24 cellular contexts compared by ENCODE assay signal in genomic region chr3:65048151-65048550, GRCh38.
DNase-seq lines count a peak whose midpoint lies in the region; ATAC-seq, FAIRE-seq and TF ChIP-seq lines count a peak whose summit lies in the region.
"Had no signal": no experiment of that assay in that cellular context is flagged by ENCODE, and none has a peak within 500 bp of the region (broad histone marks: within the 10 kb centered on the region; RNA-seq: fewer than 3 reads in every experiment).

No MANE protein-coding gene starts in this region.

- BruUV-seq in K562 (replicated peaks; lab: Mats Ljungman, UMichigan) (no TSS peak), PC-9 (replicated peaks; lab: Mats Ljungman, UMichigan) (no TSS peak)

- H3K9me3 ChIP-seq in K562 (replicated peaks; ENCODE audit: control insufficient read depth, insufficient read depth, low read depth, low read length) (peaks cover 10% of the 10 kb centered on the region), osteoblast (ENCODE audit: low read depth, low read length) (no peaks in the 10 kb centered on the region), PC-9 (ENCODE audit: insufficient read depth, low read depth) (no peaks in the 10 kb centered on the region)

- no peak overlapping the region; the same call in 1 of the 2 replicates for H3K4me2 ChIP-seq in K562 (ENCODE audit: insufficient read depth, low read length)
- no peak overlapping the region for H3K4me2 ChIP-seq in osteoblast (ENCODE audit: insufficient read depth, low read length)
- H3K4me2 ChIP-seq in PC-9, result no peak overlapping the region

- intact Hi-C loops in K562 (cut with micrococcal nuclease), result no loop called here
- intact Hi-C loops in PC-9 (cut with micrococcal nuclease; ENCODE audit: unreplicated experiment), result no loop called here

- no peak for TF ChIP-seq RAD21 in K562 (CRISPR knock-in tag; conservative IDR thresholded peaks at IDR 0.05 in 1 of 2, IDR thresholded peaks at IDR 0.05 in 1 of 2)

- DNase-seq in HCEC 1CT (peak; percentile 17), K562 (ENCODE audit: extremely low read depth in 1 of 4, low spot score in 3 of 4) (no peak), foreskin keratinocyte (peak; percentile 62 to 76), osteoblast (ENCODE audit: insufficient read length, low spot score, missing footprints) (peak; percentile 57), PC-9 (no peak), DMS114 treated with DMSO at 0.1 percent for 48 hours (lab: John Stamatoyannopoulos, UW; ENCODE audit: unreplicated experiment) (no peak), DMS79 (lab: John Stamatoyannopoulos, UW) (no peak)
- DNase-seq: ACHN; DMS79 treated with DMSO at 0.1 percent for 48 hours; H9; Kasumi-1; NCI-H1092 treated with DMSO at 0.1 percent for 48 hours; NCI-H146; NCI-H2081; NCI-H2171 treated with DMSO at 0.1 percent for 48 hours; NCI-H446 treated with DMSO at 0.1 percent for 48 hours; NCI-H748 treated with DMSO at 0.1 percent for 48 hours; NK-92 treated with Interleukin-12 subunit alpha and Interleukin-12 subunit beta, amount 100 ng/mL, for 24 hours; Right ventricle myocardium superior had no signal

- CTCF ChIA-PET in K562 (lab: Yijun Ruan, JAX; ENCODE audit: low intra/inter-chr PET ratio) (no interaction called here), PC-9 (lab: Charles Lee) (no interaction called here)

- H3K9me1 ChIP-seq in K562 (ENCODE audit: control insufficient read depth, insufficient read depth, low read length), result no peaks in the 10 kb centered on the region

- H3K4me1 ChIP-seq in K562 (replicated peaks in 1 of 2; ENCODE audit: control insufficient read depth in 2 of 2, insufficient read depth in 2 of 2, low read length in 2 of 2) (peaks cover 0 to 23% of the 10 kb centered on the region in 2 experiments; a peak in 3 of 5 replicates), foreskin keratinocyte (peaks cover 25% of the 10 kb centered on the region), osteoblast (ENCODE audit: insufficient read depth, low read length) (no peaks in the 10 kb centered on the region), PC-9 (replicated peaks; ENCODE audit: insufficient read depth) (peaks cover 10% of the 10 kb centered on the region)

- H3K4me3 ChIP-seq in K562 (no peak overlapping the region), osteoblast (ENCODE audit: insufficient read depth, low read length) (no peak overlapping the region), PC-9 (no peak overlapping the region)
- H3K4me3 ChIP-seq: SK-N-MC had no signal

- H3K36me3 ChIP-seq in K562 (ENCODE audit: control insufficient read depth, insufficient read depth, low read length) (no peaks in the 10 kb centered on the region), osteoblast (ENCODE audit: insufficient read depth, low read length) (no peaks in the 10 kb centered on the region), PC-9 (ENCODE audit: low read depth) (no peaks in the 10 kb centered on the region)

- peak overlapping the region; percentile 75 for H2AFZ ChIP-seq in K562 (ENCODE audit: low read depth, low read length)
- H2AFZ ChIP-seq in osteoblast (ENCODE audit: low read length), result no peak overlapping the region
- no peak overlapping the region for H2AFZ ChIP-seq in PC-9

- H4K20me1 ChIP-seq in K562 (replicated peaks; ENCODE audit: control insufficient read depth, insufficient read depth, low read length), result no peaks in the 10 kb centered on the region
- H4K20me1 ChIP-seq in osteoblast (ENCODE audit: insufficient read depth, low read length), result no peaks in the 10 kb centered on the region
- H4K20me1 ChIP-seq in PC-9 (ENCODE audit: insufficient read depth), result no peaks in the 10 kb centered on the region

- FAIRE-seq in K562 (lab: Jason Lieb, UNC), result peak; percentile 78
- FAIRE-seq: D721Med, RCC 7860 had no signal

- no peaks in the 10 kb centered on the region for H3K79me2 ChIP-seq in K562 (ENCODE audit: control insufficient read depth, insufficient read depth, low read length)
- H3K79me2 ChIP-seq in osteoblast (ENCODE audit: insufficient read depth, low read length), result no peaks in the 10 kb centered on the region
- H3K79me2 ChIP-seq in PC-9 (ENCODE audit: low read depth), result no peaks in the 10 kb centered on the region

- peaks cover 5% of the 10 kb centered on the region; the same call in 1 of the 2 replicates for H3F3A ChIP-seq in PC-9 (ENCODE audit: insufficient read depth, low read depth)

- no peak for TF ChIP-seq POLR2A in K562 (conservative IDR thresholded peaks at IDR 0.05)

- peak overlapping the region; percentile 70 for H3K27ac ChIP-seq in K562 (ENCODE audit: extremely low read depth, low read depth, low read length)
- peak overlapping the region; percentile 60 for H3K27ac ChIP-seq in foreskin keratinocyte
- H3K27ac ChIP-seq in osteoblast (ENCODE audit: low read depth, low read length), result no peak overlapping the region
- H3K27ac ChIP-seq in PC-9, result no peak overlapping the region
- H3K27ac ChIP-seq: C4-2B, SK-N-MC had no signal

- in situ Hi-C loops in K562 (cut with MboI), result no loop called here

- no peak for TF ChIP-seq EP300 in K562 (IDR thresholded peaks at IDR 0.05; ENCODE audit: low read length)

- 9% methylated on average over 1 of the region's 1 CpG for WGBS in K562 (ENCODE audit: insufficient coverage, low coverage, missing lambda C conversion rate)

- peak overlapping the region in 1 of 2 experiments; percentile 25; a peak in 2 of 4 replicates for H3K9ac ChIP-seq in K562 (ENCODE audit: insufficient read depth in 1 of 2, low read depth in 2 of 2, low read length in 2 of 2)

- ATAC-seq in K562, result peak; percentile 81
- peak; percentile 61 for ATAC-seq in foreskin keratinocyte
- no peak for ATAC-seq in GM18519 (IDR thresholded peaks at IDR 0.05; ENCODE audit: low FRiP score, unreplicated experiment)

- TF ChIP-seq CTCF in K562 (IDR thresholded peaks at IDR 0.05 in 2 of 3, conservative IDR thresholded peaks at IDR 0.05 in 1 of 3; ENCODE audit: insufficient read depth in 2 of 3, low read depth in 1 of 3, low read length in 3 of 3) (no peak), foreskin keratinocyte (conservative IDR thresholded peaks at IDR 0.05) (no peak), osteoblast (IDR thresholded peaks at IDR 0.05; ENCODE audit: extremely low read depth, low read depth, low read length) (no peak), PC-9 (conservative IDR thresholded peaks at IDR 0.05) (no peak)

- POLR2A ChIA-PET in K562 (lab: Yijun Ruan, JAX), result interaction anchor here (1.0 to 1.6 kb wide), 3 partner anchors 9 to 23 kb away, joined by 3 read pairs; no protein-coding TSS in a partner anchor
- POLR2A ChIA-PET in PC-9 (lab: Charles Lee; ENCODE audit: unreplicated experiment), result no interaction called here

- no peaks in the 10 kb centered on the region for H3K27me3 ChIP-seq in K562 (ENCODE audit: control insufficient read depth in 2 of 2, insufficient read depth in 2 of 2, low read length in 2 of 2)
- H3K27me3 ChIP-seq in foreskin keratinocyte, result no peaks in the 10 kb centered on the region
- H3K27me3 ChIP-seq in osteoblast (ENCODE audit: insufficient read depth, low read length), result no peaks in the 10 kb centered on the region
- H3K27me3 ChIP-seq in PC-9 (ENCODE audit: insufficient read depth, low read depth), result no peaks in the 10 kb centered on the region

- H3K9me2 ChIP-seq in PC-9 (ENCODE audit: insufficient read depth), result no peaks in the 10 kb centered on the region

TF ChIP-seq in K562, 482 proteins besides CTCF, POLR2A, EP300 and RAD21 (continues in another document):
- TF ChIP-seq SRF (CRISPR knock-in tag; IDR thresholded peaks at IDR 0.05) (no peak), JUN (IDR thresholded peaks at IDR 0.05; ENCODE audit: borderline replicate concordance, low read depth, low read length) (no peak), JUN (CRISPR knock-in tag; IDR thresholded peaks at IDR 0.05; ENCODE audit: borderline replicate concordance) (no peak), ELK1 (CRISPR knock-in tag; IDR thresholded peaks at IDR 0.05) (no peak), SMARCA4 (IDR thresholded peaks at IDR 0.05) (0 out of 2 replicates have a peak, but pooled peaks have one; percentile 24), MAFF (IDR thresholded peaks at IDR 0.05; ENCODE audit: low read length) (peak; percentile 49; the same call in 1 of the 2 replicates), MAFK (IDR thresholded peaks at IDR 0.05; ENCODE audit: low read length) (0 out of 2 replicates have a peak, but pooled peaks have one; percentile 37), OTX1 (CRISPR knock-in tag; IDR thresholded peaks at IDR 0.05) (no peak), NFE2 (IDR thresholded peaks at IDR 0.05; ENCODE audit: low read depth) (peak; percentile 86), ZNF316 (IDR thresholded peaks at IDR 0.05) (peak; percentile 73), ZBTB11 (CRISPR knock-in tag; IDR thresholded peaks at IDR 0.05) (no peak), C11orf30 (IDR thresholded peaks at IDR 0.05; ENCODE audit: low read depth) (peak; percentile 75)

Comparison
In these comparisons a context has a peak if more than half of its experiments do, and no peak if none do; other contexts are left out.
1. DNase-seq: peak in HCEC 1CT (single experiment), foreskin keratinocyte (2 of 2) and osteoblast (single experiment); none in K562 (0 of 4), PC-9 (0 of 2), DMS114 treated with DMSO at 0.1 percent for 48 hours (single experiment) and DMS79 (single experiment).
2. H3K27ac ChIP-seq: peak in K562 (single experiment) and foreskin keratinocyte (single experiment); none in osteoblast (single experiment) and PC-9 (single experiment).